In the genomic region with DNA sequence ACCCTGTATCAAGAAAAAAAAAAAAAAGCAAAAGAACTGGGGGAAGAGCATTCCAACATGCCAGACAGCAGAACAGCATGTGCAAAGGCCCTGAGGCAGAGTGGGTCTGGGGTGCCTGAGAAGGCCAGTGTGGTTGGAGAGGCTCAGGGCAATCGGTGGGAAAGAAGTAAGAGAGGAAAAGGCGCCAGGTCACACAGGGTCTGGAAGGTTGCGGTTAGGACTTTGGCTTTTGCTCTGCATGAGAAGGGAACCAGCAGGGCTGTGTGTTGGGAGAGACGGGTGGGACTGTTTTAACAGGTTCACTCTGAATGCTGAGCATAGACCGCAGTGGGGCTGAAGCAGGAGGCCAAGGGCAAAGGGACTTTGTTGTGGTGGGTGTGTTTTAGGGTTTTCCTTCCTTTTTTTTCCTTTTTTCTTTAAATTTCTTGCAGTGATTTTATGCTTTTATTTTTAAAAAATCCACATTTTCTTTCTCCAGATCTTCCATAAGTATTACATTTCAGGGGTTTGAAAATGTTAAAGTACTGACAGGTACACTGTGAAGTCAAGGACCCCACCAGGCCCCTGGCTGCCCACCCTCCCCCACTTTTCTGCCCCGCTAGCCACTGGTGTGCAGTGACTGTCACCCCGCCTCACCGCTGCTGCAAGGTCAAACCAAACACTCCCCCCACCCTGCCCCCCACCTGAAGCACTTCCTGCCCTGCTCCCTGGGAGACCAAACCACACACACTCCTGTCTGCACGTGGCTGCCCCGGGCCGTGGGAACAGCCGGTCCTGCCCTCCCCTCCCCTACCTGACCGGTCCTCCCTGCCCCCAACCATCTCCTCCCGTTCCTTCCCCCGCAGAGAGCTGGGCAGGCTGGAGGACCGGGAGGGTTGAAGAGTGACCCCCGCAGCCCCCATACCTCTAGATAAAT, we compare ENCODE assay signal across 10 cellular contexts. TPM values are rescaled to one million over a fixed set of nuclear protein-coding genes. Genes with fewer than 3 reads are reported as not detected.
DNase-seq lines count a peak whose midpoint lies in the region; ATAC-seq and TF ChIP-seq lines count a peak whose summit lies in the region.
"Had no signal": no experiment of that assay in that cellular context is flagged by ENCODE, and none has a peak within 500 bp of the region (broad histone marks: within the 10 kb centered on the region; RNA-seq: fewer than 3 reads in every experiment).

No MANE protein-coding gene starts in this region.

- H3K4me2 ChIP-seq in OCI-LY3 (ENCODE audit: low read length): peak overlapping the region; percentile 90

- ATAC-seq in HG03439 (IDR thresholded peaks at IDR 0.05; ENCODE audit: unreplicated experiment): no peak

- H3K27me3 ChIP-seq in OCI-LY3 (ENCODE audit: low read depth, low read length): no peaks in the 10 kb centered on the region
- peaks cover 95% of the 10 kb centered on the region for H3K27me3 ChIP-seq in left ventricle myocardium inferior (ENCODE audit: low read depth)

- TF ChIP-seq CTCF in GM12865 (IDR thresholded peaks at IDR 0.05; ENCODE audit: insufficient read depth, low read depth, low read length, missing control alignments) (no peak), OCI-LY3 (IDR thresholded peaks at IDR 0.05; ENCODE audit: low read depth, low read length) (no peak), progenitor cell of endocrine pancreas (IDR thresholded peaks at IDR 0.05; ENCODE audit: unreplicated experiment) (no peak), left ventricle myocardium inferior (IDR thresholded peaks at IDR 0.05; ENCODE audit: borderline replicate concordance) (no peak)

- peaks cover 28% of the 10 kb centered on the region for H3K27me3 Mint-ChIP-seq in progenitor cell of endocrine pancreas

- no peaks in the 10 kb centered on the region for H3K9me3 Mint-ChIP-seq in progenitor cell of endocrine pancreas (ENCODE audit: low read depth)

- H3K4me1 ChIP-seq in OCI-LY3 (ENCODE audit: low read length) (peaks cover 56% of the 10 kb centered on the region), left ventricle myocardium inferior (no peaks in the 10 kb centered on the region)

- DNase-seq in GM12865 (ENCODE audit: low read depth) (peak; percentile 78), astrocyte of the hippocampus (ENCODE audit: low read depth, low spot score) (peak; percentile 21), progenitor cell of endocrine pancreas (ENCODE audit: low spot score, unreplicated experiment) (no peak), left ventricle myocardium inferior (no peak), amygdala (lab: John Stamatoyannopoulos, UW) (no peak)
- no peak for DNase-seq in activated CD4-positive, CD25-positive, alpha-beta regulatory T cell treated with anti-CD3 and anti-CD28 coated beads, Interleukin-2, amount 50 U/mL, for 72 hours
- DNase-seq: erythroblast, midbrain had no signal

- no peak overlapping the region for H3K4me3 ChIP-seq in GM12865 (ENCODE audit: low read depth, low read length)
- peak overlapping the region; percentile 62 for H3K4me3 ChIP-seq in OCI-LY3 (ENCODE audit: low read length)
- no peak overlapping the region for H3K4me3 ChIP-seq in left ventricle myocardium inferior

- H3K27ac ChIP-seq in OCI-LY3 (ENCODE audit: low read length): peak overlapping the region; percentile 79
- H3K27ac ChIP-seq in left ventricle myocardium inferior (replicated peaks): no peak overlapping the region

- no peaks in the 10 kb centered on the region for H3K36me3 ChIP-seq in OCI-LY3 (replicated peaks; ENCODE audit: low read depth, low read length)
- H3K36me3 ChIP-seq in left ventricle myocardium inferior: no peaks in the 10 kb centered on the region

- H3K4me1 Mint-ChIP-seq in progenitor cell of endocrine pancreas (ENCODE audit: low read depth): peaks cover 8% of the 10 kb centered on the region

- H2AFZ ChIP-seq in OCI-LY3 (ENCODE audit: low read depth, low read length): peak overlapping the region; percentile 75

- peak overlapping the region; percentile 86 for H3K27ac Mint-ChIP-seq in progenitor cell of endocrine pancreas

- intact Hi-C loops in left ventricle myocardium inferior (cut with micrococcal nuclease): no loop called here

- H3K9me3 ChIP-seq in OCI-LY3 (ENCODE audit: insufficient read depth, low read length) (no peaks in the 10 kb centered on the region), left ventricle myocardium inferior (replicated peaks) (no peaks in the 10 kb centered on the region)

- no peaks in the 10 kb centered on the region for H3K79me2 ChIP-seq in OCI-LY3 (ENCODE audit: low read length)

- no peak overlapping the region for H3K4me3 Mint-ChIP-seq in progenitor cell of endocrine pancreas (ENCODE audit: low read depth)

- H3K36me3 Mint-ChIP-seq in progenitor cell of endocrine pancreas (ENCODE audit: insufficient read depth): no peaks in the 10 kb centered on the region

- H3K9ac ChIP-seq in OCI-LY3 (ENCODE audit: low read length): peak overlapping the region; percentile 80

- no peaks in the 10 kb centered on the region for H4K20me1 ChIP-seq in OCI-LY3 (ENCODE audit: insufficient read depth, low read length)

RNA-seq across cellular contexts. Expression of a gene that starts 30.0 kb away (rescaled TPM):
- total RNA-seq in progenitor cell of endocrine pancreas (1.8 TPM in 2 replicates), left ventricle myocardium inferior (1.5 TPM)

RNA-seq across cellular contexts. Expression of a gene that starts 49.1 kb away (rescaled TPM):
- total RNA-seq in progenitor cell of endocrine pancreas (0.36 and 0.46 TPM in 2 replicates), left ventricle myocardium inferior (not detected)

Comparison
In these comparisons a context has a peak if more than half of its experiments do, and no peak if none do; other contexts are left out.
1. DNase-seq: peak in GM12865 (single experiment) and astrocyte of the hippocampus (single experiment); none in progenitor cell of endocrine pancreas (single experiment), left ventricle myocardium inferior (single experiment), amygdala (0 of 56) and activated CD4-positive, CD25-positive, alpha-beta regulatory T cell treated with anti-CD3 and anti-CD28 coated beads, Interleukin-2, amount 50 U/mL, for 72 hours (single experiment).